In the genomic region with DNA sequence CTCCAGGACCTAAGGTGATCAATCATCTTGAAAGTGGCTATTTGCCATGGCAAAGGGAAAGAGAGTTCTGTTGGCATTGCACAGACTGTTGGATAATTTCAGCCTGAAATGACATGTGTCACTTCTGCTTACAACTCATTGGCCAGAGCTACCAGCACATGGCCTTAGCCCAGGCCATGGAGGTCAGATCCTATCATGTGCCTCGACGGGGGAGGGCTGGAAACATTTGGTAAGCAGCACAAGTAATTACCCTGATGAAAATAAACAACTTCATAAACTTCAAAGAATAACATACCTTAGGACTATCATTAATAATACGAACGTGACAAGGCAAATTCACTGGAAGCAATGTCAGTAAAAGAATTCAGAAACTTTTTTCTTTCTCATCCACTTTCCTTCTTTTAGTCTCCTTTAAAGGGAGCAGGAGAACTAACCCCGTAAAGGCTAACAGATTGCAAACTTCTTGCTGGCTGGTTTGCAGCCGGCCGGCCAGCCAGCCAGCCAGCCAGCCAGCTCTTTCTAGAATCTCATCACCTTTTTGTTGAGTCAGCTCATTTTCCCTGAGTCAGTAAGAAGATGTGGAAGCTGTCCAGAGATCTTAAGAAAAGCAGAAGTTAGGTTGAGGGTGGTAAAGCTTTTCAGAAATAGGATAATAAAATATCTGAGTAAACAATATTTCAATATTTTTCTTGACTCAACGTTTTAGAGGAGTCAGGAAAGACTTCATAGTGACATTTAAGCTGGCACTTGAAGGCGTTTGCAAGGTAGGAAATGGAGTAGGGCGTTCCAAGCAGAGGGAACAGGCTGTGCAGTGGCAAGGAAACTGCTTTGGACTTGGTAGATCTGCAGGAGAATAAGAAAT, we compare ENCODE assay signal across 1 cellular context.
A peak's percentile ranks its signal among the peaks of the same experiment; 100 is the strongest.
TF ChIP-seq lines count a peak whose summit lies in the region.

No MANE protein-coding gene starts in this region.

TF ChIP-seq in H1, 55 proteins besides CTCF, POLR2A, EP300 and RAD21:
- TF ChIP-seq MAFK (IDR thresholded peaks at IDR 0.05; ENCODE audit: low read depth, low read length) = peak; percentile 94
- no peak for TF ChIP-seq YY1 (IDR thresholded peaks at IDR 0.05; ENCODE audit: low read depth, low read length)
- TF ChIP-seq PHF8 (conservative IDR thresholded peaks at IDR 0.05; ENCODE audit: low read depth, low read length) = no peak
- no peak for TF ChIP-seq ASH2L (IDR thresholded peaks at IDR 0.05; ENCODE audit: low read length)
- no peak for TF ChIP-seq ZNF274 (IDR thresholded peaks at IDR 0.05; ENCODE audit: borderline replicate concordance, extremely low read depth, low read length)
- TF ChIP-seq SAP30 (IDR thresholded peaks at IDR 0.05; ENCODE audit: insufficient read depth, insufficient replicate concordance, low read length) = no peak
- no peak for TF ChIP-seq RFX5 (IDR thresholded peaks at IDR 0.05; ENCODE audit: borderline replicate concordance, low read depth, low read length)
- TF ChIP-seq SUZ12 (IDR thresholded peaks at IDR 0.05; ENCODE audit: low read length) = no peak
- TF ChIP-seq BRCA1 (IDR thresholded peaks at IDR 0.05; ENCODE audit: low read depth, low read length) = no peak
- no peak for TF ChIP-seq POU5F1 (IDR thresholded peaks at IDR 0.05; ENCODE audit: low read depth, low read length)
- TF ChIP-seq JUN (IDR thresholded peaks at IDR 0.05; ENCODE audit: low read depth, low read length) = no peak
- peak; percentile 90 for TF ChIP-seq BACH1 (IDR thresholded peaks at IDR 0.05; ENCODE audit: low read length)
- no peak for TF ChIP-seq HDAC2 (IDR thresholded peaks at IDR 0.05; ENCODE audit: borderline replicate concordance in 1 of 2, low read depth in 2 of 2, low read length in 2 of 2)
- TF ChIP-seq TAF1 (IDR thresholded peaks at IDR 0.05; ENCODE audit: low read depth, low read length) = no peak
